Comparison of ENCODE assay signal across 1 cellular context in the genomic region with DNA sequence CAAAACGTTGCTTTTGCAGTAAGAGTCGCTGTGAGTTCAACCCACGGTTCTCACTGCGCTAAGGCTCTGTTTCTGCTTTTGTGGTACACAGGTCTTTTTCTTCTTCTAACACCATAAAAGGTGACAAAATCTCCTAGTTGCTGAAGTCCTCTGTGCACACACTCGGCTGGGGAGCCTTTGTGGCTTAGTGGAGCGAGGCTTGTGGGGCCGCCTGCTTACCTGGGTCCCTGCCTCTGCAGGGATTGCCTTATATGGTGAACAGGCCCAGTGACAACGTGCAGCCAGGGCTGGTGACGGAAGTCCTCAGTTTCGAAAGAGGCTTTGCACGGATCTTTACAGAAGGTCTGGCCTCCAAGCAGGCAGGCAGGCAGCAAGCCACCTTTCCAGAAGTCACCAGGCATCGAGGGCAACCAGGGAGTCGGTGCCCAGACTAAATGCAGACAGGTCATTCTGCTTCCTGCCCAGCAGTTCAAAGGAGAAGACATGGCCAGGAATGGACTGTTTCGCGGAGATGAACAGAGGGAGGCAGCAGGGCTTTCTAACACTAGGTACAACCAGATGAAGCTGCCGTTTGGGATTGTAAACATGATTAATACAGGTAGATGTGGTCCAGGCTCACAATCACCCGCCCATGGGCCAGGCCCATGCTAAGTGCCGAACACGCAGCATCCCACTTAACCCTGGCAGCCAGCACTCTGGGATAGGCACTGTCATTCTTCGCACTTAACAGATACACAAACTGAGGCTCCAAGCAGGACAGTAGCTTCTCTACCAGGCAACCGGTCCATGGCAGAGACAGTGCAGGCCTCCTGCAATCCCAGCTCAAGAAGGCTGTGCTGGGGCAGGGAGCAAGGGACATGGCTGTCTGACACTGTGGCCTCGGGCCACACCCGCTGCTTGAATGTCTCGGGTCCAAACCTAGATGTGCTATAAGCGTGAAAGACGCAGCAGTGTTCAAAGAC.
A peak's percentile ranks its signal among the peaks of the same experiment; 100 is the strongest.
TF ChIP-seq lines count a peak whose summit lies in the region.

No MANE protein-coding gene starts in this region.

TF ChIP-seq in HepG2, 621 proteins besides CTCF, POLR2A, EP300 and RAD21 (continues in another document):
- TF ChIP-seq ZNF589 (CRISPR knock-in tag; conservative IDR thresholded peaks at IDR 0.05): no peak
- TF ChIP-seq PITX1 (CRISPR knock-in tag; IDR thresholded peaks at IDR 0.05): peak; percentile 56; the same call in 1 of the 2 replicates
- TF ChIP-seq SMYD3 (CRISPR knock-in tag; IDR thresholded peaks at IDR 0.05): no peak
- peak; percentile 47; the same call in 1 of the 2 replicates for TF ChIP-seq RNF2 (conservative IDR thresholded peaks at IDR 0.05; ENCODE audit: low read depth)
- no peak for TF ChIP-seq THYN1 (CRISPR knock-in tag; IDR thresholded peaks at IDR 0.05; ENCODE audit: borderline replicate concordance, low read depth)
- 0 out of 2 replicates have a peak, but pooled peaks have one; percentile 71 for TF ChIP-seq EED (CRISPR knock-in tag; IDR thresholded peaks at IDR 0.05)
- TF ChIP-seq, protein P1, sequence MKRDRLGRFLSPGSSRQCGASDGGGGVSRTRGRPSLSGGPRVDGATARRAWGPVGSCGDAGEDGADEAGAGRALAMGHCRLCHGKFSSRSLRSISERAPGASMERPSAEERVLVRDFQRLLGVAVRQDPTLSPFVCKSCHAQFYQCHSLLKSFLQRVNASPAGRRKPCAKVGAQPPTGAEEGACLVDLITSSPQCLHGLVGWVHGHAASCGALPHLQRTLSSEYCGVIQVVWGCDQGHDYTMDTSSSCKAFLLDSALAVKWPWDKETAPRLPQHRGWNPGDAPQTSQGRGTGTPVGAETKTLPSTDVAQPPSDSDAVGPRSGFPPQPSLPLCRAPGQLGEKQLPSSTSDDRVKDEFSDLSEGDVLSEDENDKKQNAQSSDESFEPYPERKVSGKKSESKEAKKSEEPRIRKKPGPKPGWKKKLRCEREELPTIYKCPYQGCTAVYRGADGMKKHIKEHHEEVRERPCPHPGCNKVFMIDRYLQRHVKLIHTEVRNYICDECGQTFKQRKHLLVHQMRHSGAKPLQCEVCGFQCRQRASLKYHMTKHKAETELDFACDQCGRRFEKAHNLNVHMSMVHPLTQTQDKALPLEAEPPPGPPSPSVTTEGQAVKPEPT (CRISPR knock-in tag; IDR thresholded peaks at IDR 0.05; ENCODE audit: low read depth): no peak
- TF ChIP-seq MEIS2 (CRISPR knock-in tag; IDR thresholded peaks at IDR 0.05): peak; percentile 46; the same call in 1 of the 2 replicates
- TF ChIP-seq, protein P2, sequence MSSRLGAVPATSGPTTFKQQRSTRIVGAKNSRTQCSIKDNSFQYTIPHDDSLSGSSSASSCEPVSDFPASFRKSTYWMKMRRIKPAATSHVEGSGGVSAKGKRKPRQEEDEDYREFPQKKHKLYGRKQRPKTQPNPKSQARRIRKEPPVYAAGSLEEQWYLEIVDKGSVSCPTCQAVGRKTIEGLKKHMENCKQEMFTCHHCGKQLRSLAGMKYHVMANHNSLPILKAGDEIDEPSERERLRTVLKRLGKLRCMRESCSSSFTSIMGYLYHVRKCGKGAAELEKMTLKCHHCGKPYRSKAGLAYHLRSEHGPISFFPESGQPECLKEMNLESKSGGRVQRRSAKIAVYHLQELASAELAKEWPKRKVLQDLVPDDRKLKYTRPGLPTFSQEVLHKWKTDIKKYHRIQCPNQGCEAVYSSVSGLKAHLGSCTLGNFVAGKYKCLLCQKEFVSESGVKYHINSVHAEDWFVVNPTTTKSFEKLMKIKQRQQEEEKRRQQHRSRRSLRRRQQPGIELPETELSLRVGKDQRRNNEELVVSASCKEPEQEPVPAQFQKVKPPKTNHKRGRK (CRISPR knock-in tag; IDR thresholded peaks at IDR 0.05): 0 out of 2 replicates have a peak, but pooled peaks have one; percentile 32
- TF ChIP-seq ZNF33B (CRISPR knock-in tag; IDR thresholded peaks at IDR 0.05): 0 out of 2 replicates have a peak, but pooled peaks have one; percentile 27
- TF ChIP-seq ZNF83 (CRISPR knock-in tag; IDR thresholded peaks at IDR 0.05; ENCODE audit: borderline replicate concordance): 0 out of 2 replicates have a peak, but pooled peaks have one; percentile 66
- TF ChIP-seq, protein P3, sequence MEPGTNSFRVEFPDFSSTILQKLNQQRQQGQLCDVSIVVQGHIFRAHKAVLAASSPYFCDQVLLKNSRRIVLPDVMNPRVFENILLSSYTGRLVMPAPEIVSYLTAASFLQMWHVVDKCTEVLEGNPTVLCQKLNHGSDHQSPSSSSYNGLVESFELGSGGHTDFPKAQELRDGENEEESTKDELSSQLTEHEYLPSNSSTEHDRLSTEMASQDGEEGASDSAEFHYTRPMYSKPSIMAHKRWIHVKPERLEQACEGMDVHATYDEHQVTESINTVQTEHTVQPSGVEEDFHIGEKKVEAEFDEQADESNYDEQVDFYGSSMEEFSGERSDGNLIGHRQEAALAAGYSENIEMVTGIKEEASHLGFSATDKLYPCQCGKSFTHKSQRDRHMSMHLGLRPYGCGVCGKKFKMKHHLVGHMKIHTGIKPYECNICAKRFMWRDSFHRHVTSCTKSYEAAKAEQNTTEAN (CRISPR knock-in tag; conservative IDR thresholded peaks at IDR 0.05): peak; percentile 64; the same call in 1 of the 2 replicates
- peak; percentile 76; the same call in 1 of the 2 replicates for TF ChIP-seq ZNF772 (CRISPR knock-in tag; IDR thresholded peaks at IDR 0.05)
- TF ChIP-seq CEBPB (IDR thresholded peaks at IDR 0.05; ENCODE audit: borderline replicate concordance, low read depth, low read length): peak; percentile 57; the same call in 1 of the 2 replicates
- TF ChIP-seq, protein P4, sequence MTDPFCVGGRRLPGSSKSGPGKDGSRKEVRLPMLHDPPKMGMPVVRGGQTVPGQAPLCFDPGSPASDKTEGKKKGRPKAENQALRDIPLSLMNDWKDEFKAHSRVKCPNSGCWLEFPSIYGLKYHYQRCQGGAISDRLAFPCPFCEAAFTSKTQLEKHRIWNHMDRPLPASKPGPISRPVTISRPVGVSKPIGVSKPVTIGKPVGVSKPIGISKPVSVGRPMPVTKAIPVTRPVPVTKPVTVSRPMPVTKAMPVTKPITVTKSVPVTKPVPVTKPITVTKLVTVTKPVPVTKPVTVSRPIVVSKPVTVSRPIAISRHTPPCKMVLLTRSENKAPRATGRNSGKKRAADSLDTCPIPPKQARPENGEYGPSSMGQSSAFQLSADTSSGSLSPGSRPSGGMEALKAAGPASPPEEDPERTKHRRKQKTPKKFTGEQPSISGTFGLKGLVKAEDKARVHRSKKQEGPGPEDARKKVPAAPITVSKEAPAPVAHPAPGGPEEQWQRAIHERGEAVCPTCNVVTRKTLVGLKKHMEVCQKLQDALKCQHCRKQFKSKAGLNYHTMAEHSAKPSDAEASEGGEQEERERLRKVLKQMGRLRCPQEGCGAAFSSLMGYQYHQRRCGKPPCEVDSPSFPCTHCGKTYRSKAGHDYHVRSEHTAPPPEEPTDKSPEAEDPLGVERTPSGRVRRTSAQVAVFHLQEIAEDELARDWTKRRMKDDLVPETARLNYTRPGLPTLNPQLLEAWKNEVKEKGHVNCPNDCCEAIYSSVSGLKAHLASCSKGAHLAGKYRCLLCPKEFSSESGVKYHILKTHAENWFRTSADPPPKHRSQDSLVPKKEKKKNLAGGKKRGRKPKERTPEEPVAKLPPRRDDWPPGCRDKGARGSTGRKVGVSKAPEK (CRISPR knock-in tag; IDR thresholded peaks at IDR 0.05; ENCODE audit: borderline replicate concordance): peak; percentile 69; the same call in 1 of the 2 replicates
- TF ChIP-seq, protein P5, sequence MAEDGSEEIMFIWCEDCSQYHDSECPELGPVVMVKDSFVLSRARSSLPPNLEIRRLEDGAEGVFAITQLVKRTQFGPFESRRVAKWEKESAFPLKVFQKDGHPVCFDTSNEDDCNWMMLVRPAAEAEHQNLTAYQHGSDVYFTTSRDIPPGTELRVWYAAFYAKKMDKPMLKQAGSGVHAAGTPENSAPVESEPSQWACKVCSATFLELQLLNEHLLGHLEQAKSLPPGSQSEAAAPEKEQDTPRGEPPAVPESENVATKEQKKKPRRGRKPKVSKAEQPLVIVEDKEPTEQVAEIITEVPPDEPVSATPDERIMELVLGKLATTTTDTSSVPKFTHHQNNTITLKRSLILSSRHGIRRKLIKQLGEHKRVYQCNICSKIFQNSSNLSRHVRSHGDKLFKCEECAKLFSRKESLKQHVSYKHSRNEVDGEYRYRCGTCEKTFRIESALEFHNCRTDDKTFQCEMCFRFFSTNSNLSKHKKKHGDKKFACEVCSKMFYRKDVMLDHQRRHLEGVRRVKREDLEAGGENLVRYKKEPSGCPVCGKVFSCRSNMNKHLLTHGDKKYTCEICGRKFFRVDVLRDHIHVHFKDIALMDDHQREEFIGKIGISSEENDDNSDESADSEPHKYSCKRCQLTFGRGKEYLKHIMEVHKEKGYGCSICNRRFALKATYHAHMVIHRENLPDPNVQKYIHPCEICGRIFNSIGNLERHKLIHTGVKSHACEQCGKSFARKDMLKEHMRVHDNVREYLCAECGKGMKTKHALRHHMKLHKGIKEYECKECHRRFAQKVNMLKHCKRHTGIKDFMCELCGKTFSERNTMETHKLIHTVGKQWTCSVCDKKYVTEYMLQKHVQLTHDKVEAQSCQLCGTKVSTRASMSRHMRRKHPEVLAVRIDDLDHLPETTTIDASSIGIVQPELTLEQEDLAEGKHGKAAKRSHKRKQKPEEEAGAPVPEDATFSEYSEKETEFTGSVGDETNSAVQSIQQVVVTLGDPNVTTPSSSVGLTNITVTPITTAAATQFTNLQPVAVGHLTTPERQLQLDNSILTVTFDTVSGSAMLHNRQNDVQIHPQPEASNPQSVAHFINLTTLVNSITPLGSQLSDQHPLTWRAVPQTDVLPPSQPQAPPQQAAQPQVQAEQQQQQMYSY (CRISPR knock-in tag; IDR thresholded peaks at IDR 0.05): no peak
- TF ChIP-seq, protein P6, sequence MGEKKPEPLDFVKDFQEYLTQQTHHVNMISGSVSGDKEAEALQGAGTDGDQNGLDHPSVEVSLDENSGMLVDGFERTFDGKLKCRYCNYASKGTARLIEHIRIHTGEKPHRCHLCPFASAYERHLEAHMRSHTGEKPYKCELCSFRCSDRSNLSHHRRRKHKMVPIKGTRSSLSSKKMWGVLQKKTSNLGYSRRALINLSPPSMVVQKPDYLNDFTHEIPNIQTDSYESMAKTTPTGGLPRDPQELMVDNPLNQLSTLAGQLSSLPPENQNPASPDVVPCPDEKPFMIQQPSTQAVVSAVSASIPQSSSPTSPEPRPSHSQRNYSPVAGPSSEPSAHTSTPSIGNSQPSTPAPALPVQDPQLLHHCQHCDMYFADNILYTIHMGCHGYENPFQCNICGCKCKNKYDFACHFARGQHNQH (CRISPR knock-in tag; IDR thresholded peaks at IDR 0.05): 0 out of 2 replicates have a peak, but pooled peaks have one; percentile 74
- TF ChIP-seq ZEB1 (IDR thresholded peaks at IDR 0.05; ENCODE audit: insufficient replicate concordance, low read depth): peak; percentile 76
- TF ChIP-seq ZNF703 (CRISPR knock-in tag; IDR thresholded peaks at IDR 0.05; ENCODE audit: borderline replicate concordance): no peak
- TF ChIP-seq ZBTB38 (CRISPR knock-in tag; IDR thresholded peaks at IDR 0.05): peak; percentile 63; the same call in 1 of the 2 replicates
- peak; percentile 44; the same call in 1 of the 2 replicates for TF ChIP-seq NFKB2 (CRISPR knock-in tag; IDR thresholded peaks at IDR 0.05; ENCODE audit: borderline replicate concordance)
- TF ChIP-seq, protein P7, sequence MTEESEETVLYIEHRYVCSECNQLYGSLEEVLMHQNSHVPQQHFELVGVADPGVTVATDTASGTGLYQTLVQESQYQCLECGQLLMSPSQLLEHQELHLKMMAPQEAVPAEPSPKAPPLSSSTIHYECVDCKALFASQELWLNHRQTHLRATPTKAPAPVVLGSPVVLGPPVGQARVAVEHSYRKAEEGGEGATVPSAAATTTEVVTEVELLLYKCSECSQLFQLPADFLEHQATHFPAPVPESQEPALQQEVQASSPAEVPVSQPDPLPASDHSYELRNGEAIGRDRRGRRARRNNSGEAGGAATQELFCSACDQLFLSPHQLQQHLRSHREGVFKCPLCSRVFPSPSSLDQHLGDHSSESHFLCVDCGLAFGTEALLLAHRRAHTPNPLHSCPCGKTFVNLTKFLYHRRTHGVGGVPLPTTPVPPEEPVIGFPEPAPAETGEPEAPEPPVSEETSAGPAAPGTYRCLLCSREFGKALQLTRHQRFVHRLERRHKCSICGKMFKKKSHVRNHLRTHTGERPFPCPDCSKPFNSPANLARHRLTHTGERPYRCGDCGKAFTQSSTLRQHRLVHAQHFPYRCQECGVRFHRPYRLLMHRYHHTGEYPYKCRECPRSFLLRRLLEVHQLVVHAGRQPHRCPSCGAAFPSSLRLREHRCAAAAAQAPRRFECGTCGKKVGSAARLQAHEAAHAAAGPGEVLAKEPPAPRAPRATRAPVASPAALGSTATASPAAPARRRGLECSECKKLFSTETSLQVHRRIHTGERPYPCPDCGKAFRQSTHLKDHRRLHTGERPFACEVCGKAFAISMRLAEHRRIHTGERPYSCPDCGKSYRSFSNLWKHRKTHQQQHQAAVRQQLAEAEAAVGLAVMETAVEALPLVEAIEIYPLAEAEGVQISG (CRISPR knock-in tag; IDR thresholded peaks at IDR 0.05): peak; percentile 34; the same call in 1 of the 2 replicates
- TF ChIP-seq, protein P8, sequence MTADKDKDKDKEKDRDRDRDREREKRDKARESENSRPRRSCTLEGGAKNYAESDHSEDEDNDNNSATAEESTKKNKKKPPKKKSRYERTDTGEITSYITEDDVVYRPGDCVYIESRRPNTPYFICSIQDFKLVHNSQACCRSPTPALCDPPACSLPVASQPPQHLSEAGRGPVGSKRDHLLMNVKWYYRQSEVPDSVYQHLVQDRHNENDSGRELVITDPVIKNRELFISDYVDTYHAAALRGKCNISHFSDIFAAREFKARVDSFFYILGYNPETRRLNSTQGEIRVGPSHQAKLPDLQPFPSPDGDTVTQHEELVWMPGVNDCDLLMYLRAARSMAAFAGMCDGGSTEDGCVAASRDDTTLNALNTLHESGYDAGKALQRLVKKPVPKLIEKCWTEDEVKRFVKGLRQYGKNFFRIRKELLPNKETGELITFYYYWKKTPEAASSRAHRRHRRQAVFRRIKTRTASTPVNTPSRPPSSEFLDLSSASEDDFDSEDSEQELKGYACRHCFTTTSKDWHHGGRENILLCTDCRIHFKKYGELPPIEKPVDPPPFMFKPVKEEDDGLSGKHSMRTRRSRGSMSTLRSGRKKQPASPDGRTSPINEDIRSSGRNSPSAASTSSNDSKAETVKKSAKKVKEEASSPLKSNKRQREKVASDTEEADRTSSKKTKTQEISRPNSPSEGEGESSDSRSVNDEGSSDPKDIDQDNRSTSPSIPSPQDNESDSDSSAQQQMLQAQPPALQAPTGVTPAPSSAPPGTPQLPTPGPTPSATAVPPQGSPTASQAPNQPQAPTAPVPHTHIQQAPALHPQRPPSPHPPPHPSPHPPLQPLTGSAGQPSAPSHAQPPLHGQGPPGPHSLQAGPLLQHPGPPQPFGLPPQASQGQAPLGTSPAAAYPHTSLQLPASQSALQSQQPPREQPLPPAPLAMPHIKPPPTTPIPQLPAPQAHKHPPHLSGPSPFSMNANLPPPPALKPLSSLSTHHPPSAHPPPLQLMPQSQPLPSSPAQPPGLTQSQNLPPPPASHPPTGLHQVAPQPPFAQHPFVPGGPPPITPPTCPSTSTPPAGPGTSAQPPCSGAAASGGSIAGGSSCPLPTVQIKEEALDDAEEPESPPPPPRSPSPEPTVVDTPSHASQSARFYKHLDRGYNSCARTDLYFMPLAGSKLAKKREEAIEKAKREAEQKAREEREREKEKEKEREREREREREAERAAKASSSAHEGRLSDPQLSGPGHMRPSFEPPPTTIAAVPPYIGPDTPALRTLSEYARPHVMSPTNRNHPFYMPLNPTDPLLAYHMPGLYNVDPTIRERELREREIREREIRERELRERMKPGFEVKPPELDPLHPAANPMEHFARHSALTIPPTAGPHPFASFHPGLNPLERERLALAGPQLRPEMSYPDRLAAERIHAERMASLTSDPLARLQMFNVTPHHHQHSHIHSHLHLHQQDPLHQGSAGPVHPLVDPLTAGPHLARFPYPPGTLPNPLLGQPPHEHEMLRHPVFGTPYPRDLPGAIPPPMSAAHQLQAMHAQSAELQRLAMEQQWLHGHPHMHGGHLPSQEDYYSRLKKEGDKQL (CRISPR knock-in tag; IDR thresholded peaks at IDR 0.05; ENCODE audit: low read depth): 0 out of 2 replicates have a peak, but pooled peaks have one; percentile 30
- no peak for TF ChIP-seq ZNF10 (CRISPR knock-in tag; IDR thresholded peaks at IDR 0.05; ENCODE audit: borderline replicate concordance, low read depth)
